In genomic region chr14:100306506-100307214, GRCh38 we compare ENCODE assay signal across 1 cellular context.
TF ChIP-seq lines count a peak whose summit lies in the region.

No MANE protein-coding gene starts in this region.

TF ChIP-seq in HepG2, 621 proteins besides CTCF, POLR2A, EP300 and RAD21 (continued from another document):
- peak; percentile 66 for TF ChIP-seq GMEB1 (CRISPR knock-in tag; IDR thresholded peaks at IDR 0.05; ENCODE audit: borderline replicate concordance)
- TF ChIP-seq KDM3A (CRISPR knock-in tag; IDR thresholded peaks at IDR 0.05; ENCODE audit: low read depth), result peak; percentile 44; the same call in 1 of the 2 replicates
